Comparison of ENCODE assay signal across 19 cellular contexts in genomic region chr19:53558404-53558803, GRCh38. TPM values are rescaled to one million over a fixed set of nuclear protein-coding genes. Genes with fewer than 3 reads are reported as not detected.
DNase-seq lines count a peak whose midpoint lies in the region; ATAC-seq and FAIRE-seq lines count a peak whose summit lies in the region.
"Had no signal": no experiment of that assay in that cellular context is flagged by ENCODE, and none has a peak within 500 bp of the region (broad histone marks: within the 10 kb centered on the region; RNA-seq: fewer than 3 reads in every experiment).

No MANE protein-coding gene starts in this region.

- no peak for ATAC-seq in effector memory CD8-positive, alpha-beta T cell (replicated peaks)
- ATAC-seq in naive B cell (ENCODE audit: low read depth in 2 of 2) (no peak), HG03108 (IDR thresholded peaks at IDR 0.05; ENCODE audit: unreplicated experiment) (no peak), HG03442 (IDR thresholded peaks at IDR 0.05; ENCODE audit: unreplicated experiment) (no peak)

- peak overlapping the region; percentile 36 for H3K27ac Mint-ChIP-seq in activated CD4-positive, alpha-beta T cell treated with anti-CD3 and anti-CD28 coated beads, Interleukin-2, amount 10 ng/mL, durations not matched to agents 24 days and 14 days
- H3K27ac Mint-ChIP-seq in CD4-positive, alpha-beta memory T cell, result peak overlapping the region in 5 of 7 donors; percentile 13 to 77 (median 39)
- H3K27ac Mint-ChIP-seq in effector memory CD8-positive, alpha-beta T cell, result peak overlapping the region; percentile 0 to 99
- peak overlapping the region; percentile 57 to 100 (median 82) for H3K27ac Mint-ChIP-seq in naive B cell
- H3K27ac Mint-ChIP-seq: HFFc6 had no signal

- no peak overlapping the region for H3K4me3 ChIP-seq in CD4-positive, alpha-beta memory T cell (ENCODE audit: low read length in 2 of 2)
- H3K4me3 ChIP-seq in small intestine (ENCODE audit: low read depth in 1 of 2, low read length in 2 of 2), result no peak overlapping the region
- H3K4me3 ChIP-seq: BLaER1 had no signal

- peaks cover 12% of the 10 kb centered on the region for H3K4me1 ChIP-seq in CD4-positive, alpha-beta memory T cell (ENCODE audit: insufficient read depth, low read length)
- no peaks in the 10 kb centered on the region for H3K4me1 ChIP-seq in small intestine (ENCODE audit: control insufficient read depth in 2 of 2, insufficient read depth in 1 of 2, low read depth in 1 of 2, low read length in 1 of 2)

- H3K4me3 Mint-ChIP-seq in activated CD4-positive, alpha-beta T cell treated with anti-CD3 and anti-CD28 coated beads, Interleukin-2, amount 10 ng/mL, durations not matched to agents 24 days and 14 days, result no peak overlapping the region
- peak overlapping the region in 1 of 8 donors; percentile 1 for H3K4me3 Mint-ChIP-seq in CD4-positive, alpha-beta memory T cell
- H3K4me3 Mint-ChIP-seq in effector memory CD8-positive, alpha-beta T cell, result no peak overlapping the region
- peak overlapping the region in 2 of 8 donors; percentile 15 to 37 for H3K4me3 Mint-ChIP-seq in naive B cell
- H3K4me3 Mint-ChIP-seq: HFFc6 had no signal

- no peak for DNase-seq in activated CD4-positive, alpha-beta T cell treated with anti-CD3 and anti-CD28 coated beads, Interleukin-2, amount 10 ng/mL, durations not matched to agents 24 days and 14 days
- DNase-seq in activated CD4-positive, alpha-beta T cell treated with anti-CD3 and anti-CD28 coated beads for 48 hours, result no peak
- peak in 1 of 5 donors; percentile 25 for DNase-seq in CD4-positive, alpha-beta memory T cell
- no peak for DNase-seq in effector memory CD8-positive, alpha-beta T cell
- peak; percentile 44 for DNase-seq in naive B cell
- DNase-seq in small intestine, result no peak
- DNase-seq: AML-193, COR-L47, DMS153, DND-41, GDM1, HCEC 1CT, HFFc6 had no signal

- H3K27me3 Mint-ChIP-seq in activated CD4-positive, alpha-beta T cell treated with anti-CD3 and anti-CD28 coated beads, Interleukin-2, amount 10 ng/mL, durations not matched to agents 24 days and 14 days, result no peaks in the 10 kb centered on the region
- no peaks in the 10 kb centered on the region for H3K27me3 Mint-ChIP-seq in CD4-positive, alpha-beta memory T cell
- no peaks in the 10 kb centered on the region for H3K27me3 Mint-ChIP-seq in effector memory CD8-positive, alpha-beta T cell
- H3K27me3 Mint-ChIP-seq in naive B cell, result peaks cover 0 to 4% (median 0%) of the 10 kb centered on the region in 3 donors
- H3K27me3 Mint-ChIP-seq: IgD-negative memory B cell had no signal

- no peaks in the 10 kb centered on the region for H3K9me3 ChIP-seq in CD4-positive, alpha-beta memory T cell (ENCODE audit: control insufficient read depth in 1 of 2, low read length in 2 of 2)
- H3K9me3 ChIP-seq in small intestine (ENCODE audit: control insufficient read depth, low read depth), result no peaks in the 10 kb centered on the region
- H3K9me3 ChIP-seq: BLaER1 had no signal

- intact Hi-C loops in activated CD4-positive, alpha-beta T cell treated with anti-CD3 and anti-CD28 coated beads, Interleukin-2, amount 10 ng/mL, durations not matched to agents 24 days and 14 days (cut with micrococcal nuclease), result no loop called here
- intact Hi-C loops in CD4-positive, alpha-beta memory T cell (cut with micrococcal nuclease), result no loop called here

- H3K27me3 ChIP-seq in CD4-positive, alpha-beta memory T cell (ENCODE audit: insufficient read depth, low read length), result no peaks in the 10 kb centered on the region
- H3K27me3 ChIP-seq in small intestine (ENCODE audit: control insufficient read depth in 2 of 2, insufficient read depth in 2 of 2, low read length in 2 of 2), result no peaks in the 10 kb centered on the region
- H3K27me3 ChIP-seq: BLaER1 had no signal

- CTCF ChIA-PET in CD4-positive, alpha-beta memory T cell (lab: Charles Lee; ENCODE audit: partially characterized antibody), result no interaction called here

- 84 to 91% (median 89%) methylated on average over 4 of the region's 4 CpGs for WGBS in small intestine, 3 donors

- peaks cover 12% of the 10 kb centered on the region for H3K4me1 Mint-ChIP-seq in activated CD4-positive, alpha-beta T cell treated with anti-CD3 and anti-CD28 coated beads, Interleukin-2, amount 10 ng/mL, durations not matched to agents 24 days and 14 days
- H3K4me1 Mint-ChIP-seq in CD4-positive, alpha-beta memory T cell, result peaks cover 5 to 20% (median 12%) of the 10 kb centered on the region in 4 donors
- peaks cover 5 to 9% of the 10 kb centered on the region in 2 donors for H3K4me1 Mint-ChIP-seq in effector memory CD8-positive, alpha-beta T cell (ENCODE audit: low read depth in 2 of 2)
- H3K4me1 Mint-ChIP-seq in naive B cell, result peaks cover 10 to 11% (median 10%) of the 10 kb centered on the region in 3 donors

- H3K9me3 Mint-ChIP-seq in activated CD4-positive, alpha-beta T cell treated with anti-CD3 and anti-CD28 coated beads, Interleukin-2, amount 10 ng/mL, durations not matched to agents 24 days and 14 days, result peaks cover 25% of the 10 kb centered on the region
- H3K9me3 Mint-ChIP-seq in CD4-positive, alpha-beta memory T cell, result peaks cover 0 to 24% (median 3%) of the 10 kb centered on the region in 8 donors
- H3K9me3 Mint-ChIP-seq in effector memory CD8-positive, alpha-beta T cell, result no peaks in the 10 kb centered on the region
- H3K9me3 Mint-ChIP-seq in naive B cell, result peaks cover 0 to 5% (median 2%) of the 10 kb centered on the region in 7 donors
- H3K9me3 Mint-ChIP-seq: HFFc6 had no signal

- POLR2A ChIA-PET in CD4-positive, alpha-beta memory T cell (lab: Charles Lee; ENCODE audit: partially characterized antibody), result no interaction called here

- no peak overlapping the region for H3K27ac ChIP-seq in CD4-positive, alpha-beta memory T cell (ENCODE audit: low read depth, low read length)
- no peak overlapping the region for H3K27ac ChIP-seq in small intestine (ENCODE audit: low read depth in 1 of 2, low read length in 1 of 2)
- H3K27ac ChIP-seq: 22Rv1, BLaER1 had no signal

- peaks cover 56% of the 10 kb centered on the region for H3K36me3 Mint-ChIP-seq in activated CD4-positive, alpha-beta T cell treated with anti-CD3 and anti-CD28 coated beads, Interleukin-2, amount 10 ng/mL, durations not matched to agents 24 days and 14 days (ENCODE audit: low read depth)
- peaks cover 41 to 50% of the 10 kb centered on the region in 2 donors for H3K36me3 Mint-ChIP-seq in CD4-positive, alpha-beta memory T cell
- peaks cover 85% of the 10 kb centered on the region for H3K36me3 Mint-ChIP-seq in effector memory CD8-positive, alpha-beta T cell (ENCODE audit: insufficient read depth)
- peaks cover 3 to 8% of the 10 kb centered on the region in 2 donors for H3K36me3 Mint-ChIP-seq in naive B cell

- peaks cover 8% of the 10 kb centered on the region for H3K36me3 ChIP-seq in CD4-positive, alpha-beta memory T cell (ENCODE audit: insufficient read depth, low read length)
- peaks cover 0 to 2% of the 10 kb centered on the region in 2 donors for H3K36me3 ChIP-seq in small intestine (ENCODE audit: control insufficient read depth in 2 of 2, insufficient read depth in 2 of 2, low read length in 2 of 2)

- no peak for FAIRE-seq in small intestine (lab: Jason Lieb, UNC)
- FAIRE-seq: D721Med had no signal

RNA-seq across cellular contexts. Expression of gene ZNF331, which starts 20.5 kb away (rescaled TPM):
- total RNA-seq in activated CD4-positive, alpha-beta T cell treated with anti-CD3 and anti-CD28 coated beads, Interleukin-2, amount 10 ng/mL, durations not matched to agents 24 days and 14 days, result 18.2 and 18.9 TPM in 2 replicates
- total RNA-seq in CD4-positive, alpha-beta memory T cell, result 10 to 100 TPM; 56.5 to 58.3 TPM
- 10 to 100 TPM; 27.9 to 36.0 TPM for polyA plus RNA-seq in CD4-positive, alpha-beta memory T cell
- polyA plus RNA-seq in naive B cell (ENCODE audit: low read depth in 6 of 6) (100 to 1,000 TPM in 2 of 6 donors, 10 to 100 TPM in 4; 35.2 to 141 (median 72.8) TPM), small intestine (1 to 10 TPM; 2.2 to 5.9 (median 3.5) TPM)

Comparison
In these comparisons a context has a peak if more than half of its experiments do, and no peak if none do; other contexts are left out.
1. RNA of gene ZNF331, which starts 20.5 kb away (polyA plus RNA-seq): 35.2 to 141 TPM in naive B cell and 27.9 to 36.0 TPM in CD4-positive, alpha-beta memory T cell; 2.2 to 5.9 TPM in small intestine; every median in the first group is over 4 times any median in the second.
2. Peak in every context shown above with its lines, with median percentiles within 50 percentile points of each other: H3K27ac Mint-ChIP-seq.